Comparison of ENCODE assay signal across 26 cellular contexts in genomic region chr1:4573521-4573920, GRCh38.
"Had no signal": no experiment of that assay in that cellular context is flagged by ENCODE, and none has a peak within 500 bp of the region (broad histone marks: within the 10 kb centered on the region; RNA-seq: fewer than 3 reads in every experiment).

No MANE protein-coding gene starts in this region.

- H3K4me1 Mint-ChIP-seq: naive thymus-derived CD4-positive, alpha-beta T cell; natural killer cell; stimulated activated memory B cell treated with anti-CD40 and anti-IgM and Interleukin-4, amounts not matched to agents 10 μg/mL and 1 μg/mL and 100 μg/mL, for 72 hours; stimulated activated naive CD8-positive, alpha-beta T cell treated with anti-CD3 and anti-CD28 coated beads, Interleukin-15, amount 100 ng/mL, for 72 hours had no signal

- H3K27ac Mint-ChIP-seq: naive thymus-derived CD4-positive, alpha-beta T cell; natural killer cell; neural progenitor cell; progenitor cell of endocrine pancreas; stimulated activated memory B cell treated with anti-CD40 and anti-IgM and Interleukin-4, amounts not matched to agents 10 μg/mL and 1 μg/mL and 100 μg/mL, for 72 hours; stimulated activated naive CD8-positive, alpha-beta T cell treated with anti-CD3 and anti-CD28 coated beads, Interleukin-15, amount 100 ng/mL, for 72 hours; type B pancreatic cell had no signal

- H3K9me3 Mint-ChIP-seq: natural killer cell, type B pancreatic cell had no signal

- H3K36me3 Mint-ChIP-seq: naive thymus-derived CD4-positive, alpha-beta T cell; natural killer cell; neural progenitor cell; stimulated activated memory B cell treated with anti-CD40 and anti-IgM and Interleukin-4, amounts not matched to agents 10 μg/mL and 1 μg/mL and 100 μg/mL, for 72 hours; type B pancreatic cell had no signal

- DNase-seq: naive thymus-derived CD4-positive, alpha-beta T cell; natural killer cell; occipital lobe; ovary; posterior cingulate gyrus; psoas muscle; right cardiac atrium; spleen; stimulated activated CD4-positive, alpha-beta T cell treated with anti-CD3 and anti-CD28 coated beads, Interleukin-12 subunit alpha, Interleukin-12 subunit beta, amount 100 ng/mL, for 4 hours; stimulated activated CD4-positive, alpha-beta T cell treated with anti-CD3 and anti-CD28 coated beads, Interleukin-1b, Interleukin-23, amount 100 ng/mL, for 48 hours; stimulated activated CD4-positive, alpha-beta T cell treated with anti-CD3 and anti-CD28 coated beads, Interleukin-4, amount 100 ng/mL, for 1 hour; stimulated activated CD4-positive, alpha-beta T cell treated with anti-CD3 and anti-CD28 coated beads, Interleukin-4, amount 100 ng/mL, for 4 hours; stimulated activated CD8-positive, alpha-beta memory T cell treated with anti-CD3 and anti-CD28 coated beads, Interleukin-4, amount 100 ng/mL, for 48 hours; stimulated activated naive CD4-positive, alpha-beta T cell; stimulated activated naive CD8-positive, alpha-beta T cell treated with anti-CD3 and anti-CD28 coated beads, Interleukin-15, amount 100 ng/mL, for 72 hours; stimulated activated naive CD8-positive, alpha-beta T cell treated with anti-CD3 and anti-CD28 coated beads, Interleukin-15, Interleukin-2, amounts not matched to agents 100 U/mL and 50 U/mL, for 24 hours; substantia nigra; testis; tibial artery; transverse colon; upper lobe of right lung; uterus had no signal

- H3K4me3 Mint-ChIP-seq: naive thymus-derived CD4-positive, alpha-beta T cell; natural killer cell; neural progenitor cell; stimulated activated memory B cell treated with anti-CD40 and anti-IgM and Interleukin-4, amounts not matched to agents 10 μg/mL and 1 μg/mL and 100 μg/mL, for 72 hours; stimulated activated naive CD8-positive, alpha-beta T cell treated with anti-CD3 and anti-CD28 coated beads, Interleukin-15, amount 100 ng/mL, for 72 hours; type B pancreatic cell had no signal
